ENCODE assay signal across 13 cellular contexts in genomic region chr20:33990075-33990474, GRCh38. TPM values are rescaled to one million over a fixed set of nuclear protein-coding genes. Genes with fewer than 3 reads are reported as not detected.
DNase-seq lines count a peak whose midpoint lies in the region; ATAC-seq and TF ChIP-seq lines count a peak whose summit lies in the region.
"Had no signal": no experiment of that assay in that cellular context is flagged by ENCODE, and none has a peak within 500 bp of the region (broad histone marks: within the 10 kb centered on the region; RNA-seq: fewer than 3 reads in every experiment).

No MANE protein-coding gene starts in this region.

- H3K27me3 Mint-ChIP-seq in stimulated activated naive CD8-positive, alpha-beta T cell treated with anti-CD3 and anti-CD28 coated beads, Interleukin-15, Interleukin-2, amounts not matched to agents 100 ng/mL and 50 ng/mL, for 24 hours = no peaks in the 10 kb centered on the region
- peaks cover 3% of the 10 kb centered on the region for H3K27me3 Mint-ChIP-seq in activated T-helper 1 cell treated with anti-CD3 and anti-CD28 coated beads, Interleukin-12 subunit alpha, Interleukin-12 subunit beta, Interleukin-2, Interleukin-4 antibody, amounts not matched to agents 30 ng/mL and 10 ng/mL and 1 ng/mL, durations not matched to agents 14 hours and 24 hours and 36 hours (ENCODE audit: insufficient read depth)
- no peaks in the 10 kb centered on the region for H3K27me3 Mint-ChIP-seq in neural crest cell (ENCODE audit: low read depth)

- H3K4me1 Mint-ChIP-seq in stimulated activated naive CD8-positive, alpha-beta T cell treated with anti-CD3 and anti-CD28 coated beads, Interleukin-15, Interleukin-2, amounts not matched to agents 100 ng/mL and 50 ng/mL, for 24 hours (ENCODE audit: low read depth) = peaks cover 33% of the 10 kb centered on the region
- H3K4me1 Mint-ChIP-seq in activated T-helper 1 cell treated with anti-CD3 and anti-CD28 coated beads, Interleukin-12 subunit alpha, Interleukin-12 subunit beta, Interleukin-2, Interleukin-4 antibody, amounts not matched to agents 30 ng/mL and 10 ng/mL and 1 ng/mL, durations not matched to agents 14 hours and 24 hours and 36 hours (ENCODE audit: low read depth) = peaks cover 30% of the 10 kb centered on the region
- H3K4me1 Mint-ChIP-seq in neural crest cell = peaks cover 26% of the 10 kb centered on the region

- no peak for DNase-seq in stimulated activated naive CD8-positive, alpha-beta T cell treated with anti-CD3 and anti-CD28 coated beads, Interleukin-15, Interleukin-2, amounts not matched to agents 100 U/mL and 50 U/mL, for 24 hours
- no peak for DNase-seq in activated T-helper 1 cell treated with anti-CD3 and anti-CD28 coated beads, Interleukin-12 subunit alpha, Interleukin-12 subunit beta, Interleukin-2, Interleukin-4 antibody, amounts not matched to agents 30 ng/mL and 10 ng/mL and 1 ng/mL, durations not matched to agents 14 hours and 24 hours and 36 hours (ENCODE audit: low spot score)
- DNase-seq in neural crest cell (ENCODE audit: low read depth, low spot score) (no peak), SK-N-DZ (ENCODE audit: low spot score) (no peak), NCI-H187 (lab: John Stamatoyannopoulos, UW) (no peak)
- DNase-seq: BE2C; CD8-positive, alpha-beta memory T cell; DND-41; GDM1; H7 had no signal

- no peak for TF ChIP-seq CTCF in neural crest cell (conservative IDR thresholded peaks at IDR 0.05)

- no peak for ATAC-seq in stimulated activated naive CD8-positive, alpha-beta T cell treated with anti-CD3 and anti-CD28 coated beads, Interleukin-15, Interleukin-2, amounts not matched to agents 100 U/mL and 50 U/mL, for 24 hours
- ATAC-seq in HG02678 (IDR thresholded peaks at IDR 0.05; ENCODE audit: unreplicated experiment) = no peak
- ATAC-seq: GM23338 had no signal

- H3K9me3 Mint-ChIP-seq in stimulated activated naive CD8-positive, alpha-beta T cell treated with anti-CD3 and anti-CD28 coated beads, Interleukin-15, Interleukin-2, amounts not matched to agents 100 ng/mL and 50 ng/mL, for 24 hours = no peaks in the 10 kb centered on the region
- no peaks in the 10 kb centered on the region for H3K9me3 Mint-ChIP-seq in activated T-helper 1 cell treated with anti-CD3 and anti-CD28 coated beads, Interleukin-12 subunit alpha, Interleukin-12 subunit beta, Interleukin-2, Interleukin-4 antibody, amounts not matched to agents 30 ng/mL and 10 ng/mL and 1 ng/mL, durations not matched to agents 14 hours and 24 hours and 36 hours
- H3K9me3 Mint-ChIP-seq in neural crest cell = no peaks in the 10 kb centered on the region
- H3K9me3 Mint-ChIP-seq: CD8-positive, alpha-beta memory T cell; GM23338 had no signal

- peaks cover 10% of the 10 kb centered on the region for H3K36me3 Mint-ChIP-seq in stimulated activated naive CD8-positive, alpha-beta T cell treated with anti-CD3 and anti-CD28 coated beads, Interleukin-15, Interleukin-2, amounts not matched to agents 100 ng/mL and 50 ng/mL, for 24 hours (ENCODE audit: low read depth)
- H3K36me3 Mint-ChIP-seq in activated T-helper 1 cell treated with anti-CD3 and anti-CD28 coated beads, Interleukin-12 subunit alpha, Interleukin-12 subunit beta, Interleukin-2, Interleukin-4 antibody, amounts not matched to agents 30 ng/mL and 10 ng/mL and 1 ng/mL, durations not matched to agents 14 hours and 24 hours and 36 hours (ENCODE audit: low read depth) = peaks cover 3% of the 10 kb centered on the region
- H3K36me3 Mint-ChIP-seq in neural crest cell (ENCODE audit: low read depth) = no peaks in the 10 kb centered on the region

- peak overlapping the region; percentile 5 for H3K4me3 Mint-ChIP-seq in stimulated activated naive CD8-positive, alpha-beta T cell treated with anti-CD3 and anti-CD28 coated beads, Interleukin-15, Interleukin-2, amounts not matched to agents 100 ng/mL and 50 ng/mL, for 24 hours
- peak overlapping the region; percentile 25 for H3K4me3 Mint-ChIP-seq in activated T-helper 1 cell treated with anti-CD3 and anti-CD28 coated beads, Interleukin-12 subunit alpha, Interleukin-12 subunit beta, Interleukin-2, Interleukin-4 antibody, amounts not matched to agents 30 ng/mL and 10 ng/mL and 1 ng/mL, durations not matched to agents 14 hours and 24 hours and 36 hours
- H3K4me3 Mint-ChIP-seq in neural crest cell = peak overlapping the region; percentile 62
- H3K4me3 Mint-ChIP-seq: GM23338 had no signal

- H3K27ac Mint-ChIP-seq in stimulated activated naive CD8-positive, alpha-beta T cell treated with anti-CD3 and anti-CD28 coated beads, Interleukin-15, Interleukin-2, amounts not matched to agents 100 ng/mL and 50 ng/mL, for 24 hours = peak overlapping the region; percentile 5
- H3K27ac Mint-ChIP-seq in activated T-helper 1 cell treated with anti-CD3 and anti-CD28 coated beads, Interleukin-12 subunit alpha, Interleukin-12 subunit beta, Interleukin-2, Interleukin-4 antibody, amounts not matched to agents 30 ng/mL and 10 ng/mL and 1 ng/mL, durations not matched to agents 14 hours and 24 hours and 36 hours = no peak overlapping the region
- H3K27ac Mint-ChIP-seq in neural crest cell (ENCODE audit: unreplicated experiment) = no peak overlapping the region
- H3K27ac Mint-ChIP-seq: GM23338 had no signal

- intact Hi-C loops in activated T-helper 1 cell treated with anti-CD3 and anti-CD28 coated beads, Interleukin-12 subunit alpha, Interleukin-12 subunit beta, Interleukin-2, Interleukin-4 antibody, amounts not matched to agents 30 ng/mL and 10 ng/mL and 1 ng/mL, durations not matched to agents 14 hours and 24 hours and 36 hours (cut with micrococcal nuclease) = loop anchor here (5.0 to 10.0 kb wide), 7 partner anchors 268 to 1785 kb away; partner anchors contain the start of genes DYNLRB1, E2F1, ERGIC3 and ITCH

RNA-seq across cellular contexts. Expression of gene RALY, which starts 3.6 kb away (rescaled TPM):
- total RNA-seq in activated T-helper 1 cell treated with anti-CD3 and anti-CD28 coated beads, Interleukin-12 subunit alpha, Interleukin-12 subunit beta, Interleukin-2, Interleukin-4 antibody, amounts not matched to agents 30 ng/mL and 10 ng/mL and 1 ng/mL, durations not matched to agents 14 hours and 24 hours and 36 hours = 147 TPM in 2 replicates
- 304 and 313 TPM in 2 replicates for total RNA-seq in neural crest cell
- 289 and 292 TPM in 2 replicates for polyA plus RNA-seq in SK-N-DZ (2014; cell fraction: cytosol; rRNA removed)
- polyA plus RNA-seq in SK-N-DZ (2014; cell fraction: nucleus; rRNA removed) = 165 and 174 TPM in 2 replicates

Comparison
In these comparisons a context has a peak if more than half of its experiments do, and no peak if none do; other contexts are left out.
1. H3K4me3 Mint-ChIP-seq: peak in every context shown above with its lines; median percentile 62 in neural crest cell; 25 in activated T-helper 1 cell treated with anti-CD3 and anti-CD28 coated beads, Interleukin-12 subunit alpha, Interleukin-12 subunit beta, Interleukin-2, Interleukin-4 antibody, amounts not matched to agents 30 ng/mL and 10 ng/mL and 1 ng/mL, durations not matched to agents 14 hours and 24 hours and 36 hours; 5 in stimulated activated naive CD8-positive, alpha-beta T cell treated with anti-CD3 and anti-CD28 coated beads, Interleukin-15, Interleukin-2, amounts not matched to agents 100 ng/mL and 50 ng/mL, for 24 hours.